In genomic region chr11:111414267-111414931, GRCh38 we compare ENCODE assay signal across 13 cellular contexts. TPM values are rescaled to one million over a fixed set of nuclear protein-coding genes. Genes with fewer than 3 reads are reported as not detected.
DNase-seq lines count a peak whose midpoint lies in the region; ATAC-seq and TF ChIP-seq lines count a peak whose summit lies in the region.
"Had no signal": no experiment of that assay in that cellular context is flagged by ENCODE, and none has a peak within 500 bp of the region (broad histone marks: within the 10 kb centered on the region; RNA-seq: fewer than 3 reads in every experiment).

No MANE protein-coding gene starts in this region.

- no peaks in the 10 kb centered on the region for H3K27me3 ChIP-seq in body of pancreas
- H3K27me3 ChIP-seq in WERI-Rb-1 (ENCODE audit: insufficient read depth, low read depth, severe bottlenecking), result no peaks in the 10 kb centered on the region
- H3K27me3 ChIP-seq: thyroid gland had no signal

- no peak overlapping the region for H3K27ac ChIP-seq in body of pancreas
- no peak overlapping the region for H3K27ac ChIP-seq in WERI-Rb-1
- H3K27ac ChIP-seq: VCaP had no signal

- H3K9me3 ChIP-seq in body of pancreas, result no peaks in the 10 kb centered on the region
- H3K9me3 ChIP-seq in WERI-Rb-1 (ENCODE audit: severe bottlenecking), result no peaks in the 10 kb centered on the region
- H3K9me3 ChIP-seq: thyroid gland had no signal

- no peak for TF ChIP-seq POLR2A in body of pancreas (IDR thresholded peaks at IDR 0.05)

- no peaks in the 10 kb centered on the region for H3K36me3 Mint-ChIP-seq in activated naive CD8-positive, alpha-beta T cell
- H3K36me3 Mint-ChIP-seq: immature natural killer cell had no signal

- H3K4me3 ChIP-seq in body of pancreas (no peak overlapping the region), WERI-Rb-1 (ENCODE audit: low read depth, low read length) (no peak overlapping the region)
- H3K4me3 ChIP-seq: thyroid gland had no signal

- peak; percentile 8 for TF ChIP-seq CTCF in GM12873 (IDR thresholded peaks at IDR 0.05; ENCODE audit: insufficient read depth, low read depth, low read length, missing control alignments)
- no peak for TF ChIP-seq CTCF in body of pancreas (IDR thresholded peaks at IDR 0.05)
- TF ChIP-seq CTCF in WERI-Rb-1 (IDR thresholded peaks at IDR 0.05; ENCODE audit: low read depth, low read length), result no peak

- H3K9me3 Mint-ChIP-seq in activated naive CD8-positive, alpha-beta T cell (ENCODE audit: low read depth), result no peaks in the 10 kb centered on the region
- H3K9me3 Mint-ChIP-seq: central memory CD8-positive, alpha-beta T cell; immature natural killer cell had no signal

- intact Hi-C loops in body of pancreas (cut with DNase I), result no loop called here

- peak overlapping the region; percentile 42 for H3K27ac Mint-ChIP-seq in activated naive CD8-positive, alpha-beta T cell

- peak overlapping the region; percentile 9 for H3K4me3 Mint-ChIP-seq in activated naive CD8-positive, alpha-beta T cell
- H3K4me3 Mint-ChIP-seq: central memory CD8-positive, alpha-beta T cell had no signal

- no peaks in the 10 kb centered on the region for H3K27me3 Mint-ChIP-seq in activated naive CD8-positive, alpha-beta T cell
- H3K27me3 Mint-ChIP-seq: central memory CD8-positive, alpha-beta T cell had no signal

- H3K4me1 Mint-ChIP-seq in activated naive CD8-positive, alpha-beta T cell (ENCODE audit: low read depth), result peaks cover 57% of the 10 kb centered on the region

- H3K4me1 ChIP-seq in body of pancreas, result peaks cover 28% of the 10 kb centered on the region

- 82 to 83% methylated on average over 9 of the region's 9 CpGs for WGBS in body of pancreas, 2 donors

- ATAC-seq in GM19452 (IDR thresholded peaks at IDR 0.05; ENCODE audit: unreplicated experiment) (peak; percentile 19), HG03342 (IDR thresholded peaks at IDR 0.05; ENCODE audit: unreplicated experiment) (peak; percentile 19), body of pancreas (no peak), GM18861 (IDR thresholded peaks at IDR 0.05; ENCODE audit: unreplicated experiment) (no peak)

- DNase-seq in NCI-H2107 (lab: John Stamatoyannopoulos, UW) (no peak), body of pancreas (no peak), WERI-Rb-1 (no peak)
- DNase-seq: immature natural killer cell, NCI-H1092 treated with DMSO at 0.1 percent for 48 hours, thyroid gland had no signal

- H3K36me3 ChIP-seq in body of pancreas (replicated peaks in 1 of 2; ENCODE audit: insufficient read depth in 1 of 2, low read depth in 2 of 2), result no peaks in the 10 kb centered on the region
- H3K36me3 ChIP-seq in WERI-Rb-1, result no peaks in the 10 kb centered on the region
- H3K36me3 ChIP-seq: thyroid gland had no signal

RNA-seq across cellular contexts. Expression of gene POU2AF1, which starts 35.3 kb away (rescaled TPM):
- total RNA-seq in body of pancreas, result 1 to 10 TPM in 1 of 2 donors, not detected in 1; 8.9 TPM

Comparison
In these comparisons a context has a peak if more than half of its experiments do, and no peak if none do; other contexts are left out.
1. ATAC-seq: peak in GM19452 (single experiment) and HG03342 (single experiment); none in body of pancreas (single experiment) and GM18861 (single experiment).